ENCODE assay signal across 14 cellular contexts in genomic region chr10:62990126-62990525, GRCh38.
"Had no signal": no experiment of that assay in that cellular context is flagged by ENCODE, and none has a peak within 500 bp of the region (broad histone marks: within the 10 kb centered on the region; RNA-seq: fewer than 3 reads in every experiment).

No MANE protein-coding gene starts in this region.

- H3K36me3 Mint-ChIP-seq: activated naive CD4-positive, alpha-beta T cell treated with anti-CD3 and anti-CD28 coated beads, Interleukin-2, amount 10 ng/mL, durations not matched to agents 7 days and 5 days had no signal

- ATAC-seq: esophagus mucosa, gastrocnemius medialis, sciatic nerve had no signal

- H3K27ac Mint-ChIP-seq: activated B cell treated with CpG ODN at 0.5 μM for 24 hours; activated naive CD4-positive, alpha-beta T cell treated with anti-CD3 and anti-CD28 coated beads, Interleukin-2, amount 10 ng/mL, durations not matched to agents 7 days and 5 days; nephron progenitor cell; T-helper 1 cell treated with Interleukin-12 subunit alpha and Interleukin-12 subunit beta and Interleukin-4 antibody, amounts not matched to agents 30 μg/mL and 1 μg/mL, for 36 hours had no signal

- H3K4me3 ChIP-seq: dorsolateral prefrontal cortex, gastrocnemius medialis, prostate gland, stomach, uterus had no signal

- H3K36me3 ChIP-seq: gastrocnemius medialis, prostate gland, stomach, uterus had no signal

- H3K9me3 Mint-ChIP-seq: activated B cell treated with CpG ODN at 0.5 μM for 24 hours; activated naive CD4-positive, alpha-beta T cell treated with anti-CD3 and anti-CD28 coated beads, Interleukin-2, amount 10 ng/mL, durations not matched to agents 7 days and 5 days; nephron progenitor cell had no signal

- H3K4me1 Mint-ChIP-seq: activated naive CD4-positive, alpha-beta T cell treated with anti-CD3 and anti-CD28 coated beads, Interleukin-2, amount 10 ng/mL, durations not matched to agents 7 days and 5 days had no signal

- H3K9me3 ChIP-seq: gastrocnemius medialis, prostate gland, stomach, uterus had no signal

- H3K27me3 ChIP-seq: gastrocnemius medialis, stomach, uterus had no signal

- H3K27me3 Mint-ChIP-seq: activated naive CD4-positive, alpha-beta T cell treated with anti-CD3 and anti-CD28 coated beads, Interleukin-2, amount 10 ng/mL, durations not matched to agents 7 days and 5 days had no signal

- H3K4me1 ChIP-seq: gastrocnemius medialis, prostate gland, stomach, uterus had no signal

- DNase-seq: activated B cell treated with CpG ODN at 0.5 μM for 24 hours; activated CD4-positive, alpha-beta T cell treated with anti-CD3 and anti-CD28 coated beads, Interleukin-2, amount 50 U/mL, for 1 hour; activated naive CD4-positive, alpha-beta T cell treated with anti-CD3 and anti-CD28 coated beads, Interleukin-2, amount 10 ng/mL, durations not matched to agents 7 days and 5 days; dorsolateral prefrontal cortex; gastrocnemius medialis; kidney glomerular epithelial cell; nephron progenitor cell; stimulated activated CD4-positive, alpha-beta T cell treated with anti-CD3 and anti-CD28 coated beads, Interleukin-12 subunit alpha, Interleukin-12 subunit beta, amount 100 ng/mL, for 4 hours; stomach; uterus had no signal

- H3K4me3 Mint-ChIP-seq: activated B cell treated with CpG ODN at 0.5 μM for 24 hours; activated naive CD4-positive, alpha-beta T cell treated with anti-CD3 and anti-CD28 coated beads, Interleukin-2, amount 10 ng/mL, durations not matched to agents 7 days and 5 days; nephron progenitor cell; T-helper 1 cell treated with Interleukin-12 subunit alpha and Interleukin-12 subunit beta and Interleukin-4 antibody, amounts not matched to agents 30 μg/mL and 1 μg/mL, for 36 hours had no signal

- H3K27ac ChIP-seq: dorsolateral prefrontal cortex, gastrocnemius medialis, prostate gland, stomach, uterus had no signal
